8 cellular contexts compared by ENCODE assay signal in genomic region chr19:13060964-13061927, GRCh38. TPM values are rescaled to one million over a fixed set of nuclear protein-coding genes. Genes with fewer than 3 reads are reported as not detected.
DNase-seq lines count a peak whose midpoint lies in the region; ATAC-seq and TF ChIP-seq lines count a peak whose summit lies in the region.

No MANE protein-coding gene starts in this region.

- peak; percentile 69 to 97 (median 94) for TF ChIP-seq CTCF in ovary (IDR thresholded peaks at IDR 0.05)
- peak; percentile 93 for TF ChIP-seq CTCF in thoracic aorta (IDR thresholded peaks at IDR 0.05)

- H3K4me3 Mint-ChIP-seq in activated naive CD8-positive, alpha-beta T cell treated with anti-CD3 and anti-CD28 coated beads, Interleukin-2, amount 50 U/mL, for 24 hours: peak overlapping the region; percentile 69

- peak; percentile 40 for TF ChIP-seq POLR2A in ovary (IDR thresholded peaks at IDR 0.05)

- WGBS in ovary, 3 donors: 1 to 2% (median 1%) methylated on average over 38 to 40 of the region's 40 CpGs

- H3K9me3 ChIP-seq in ovary (no peaks in the 10 kb centered on the region), thoracic aorta (no peaks in the 10 kb centered on the region)

- no peak overlapping the region for H3K27ac Mint-ChIP-seq in activated naive CD8-positive, alpha-beta T cell treated with anti-CD3 and anti-CD28 coated beads, Interleukin-2, amount 50 U/mL, for 24 hours

- H3K27me3 ChIP-seq in ACC112 (ENCODE audit: insufficient read depth, low read length) (no peaks in the 10 kb centered on the region), ovary (no peaks in the 10 kb centered on the region), thoracic aorta (replicated peaks; ENCODE audit: insufficient read depth) (no peaks in the 10 kb centered on the region)

- DNase-seq in GM19238 (ENCODE audit: insufficient read length, low spot score): peak; percentile 88
- DNase-seq in NCI-H1092 treated with DMSO at 0.1 percent for 48 hours (lab: John Stamatoyannopoulos, UW): peak; percentile 69
- peak; percentile 64 for DNase-seq in T follicular helper cell (ENCODE audit: low read depth)
- DNase-seq in activated naive CD8-positive, alpha-beta T cell treated with anti-CD3 and anti-CD28 coated beads, Interleukin-2, amount 50 U/mL, for 24 hours: peak; percentile 86
- peak; percentile 93 for DNase-seq in Right ventricle myocardium superior
- DNase-seq in ovary: peak; percentile 80 to 92 (median 89)
- no peak for DNase-seq in thoracic aorta (ENCODE audit: low spot score)

- H3K36me3 ChIP-seq in ACC112 (ENCODE audit: insufficient read depth, low read length): no peaks in the 10 kb centered on the region
- H3K36me3 ChIP-seq in ovary: no peaks in the 10 kb centered on the region
- no peaks in the 10 kb centered on the region for H3K36me3 ChIP-seq in thoracic aorta

- peak overlapping the region; percentile 75 for H3K4me3 ChIP-seq in ACC112 (ENCODE audit: low read depth, low read length)
- H3K4me3 ChIP-seq in ovary: peak overlapping the region; percentile 38
- peak overlapping the region; percentile 76 for H3K4me3 ChIP-seq in thoracic aorta

- H2AFZ ChIP-seq in ACC112 (ENCODE audit: low read length, unreplicated experiment): peak overlapping the region; percentile 25

- intact Hi-C loops in Right ventricle myocardium superior (cut with DNase I): no loop called here
- intact Hi-C loops in ovary (cut with DNase I): loop anchor here (5.0 kb wide), 4 partner anchors 34 to 79 kb away; partner anchors contain the start of gene LYL1 (in 1 of the 4)

- peak; percentile 91 for ATAC-seq in activated naive CD8-positive, alpha-beta T cell treated with anti-CD3 and anti-CD28 coated beads, Interleukin-2, amount 50 U/mL, for 24 hours
- ATAC-seq in Right ventricle myocardium superior (ENCODE audit: poor library complexity) (peak; percentile 77), thoracic aorta (ENCODE audit: insufficient number of reproducible peaks, low FRiP score, low read depth) (peak; percentile 26)

- H3K27me3 Mint-ChIP-seq in activated naive CD8-positive, alpha-beta T cell treated with anti-CD3 and anti-CD28 coated beads, Interleukin-2, amount 50 U/mL, for 24 hours: peaks cover 14% of the 10 kb centered on the region

- H3K27ac ChIP-seq in ACC112 (ENCODE audit: low read depth, low read length) (no peak overlapping the region), ovary (peak overlapping the region; percentile 37 to 51), thoracic aorta (peak overlapping the region; percentile 99 to 100)

- no peaks in the 10 kb centered on the region for H3K9me3 Mint-ChIP-seq in activated naive CD8-positive, alpha-beta T cell treated with anti-CD3 and anti-CD28 coated beads, Interleukin-2, amount 50 U/mL, for 24 hours

- H3K4me1 ChIP-seq in ACC112 (ENCODE audit: control insufficient read depth, insufficient read depth, low read length, unreplicated experiment) (peaks cover 36% of the 10 kb centered on the region), ovary (ENCODE audit: insufficient read depth) (peaks cover 67% of the 10 kb centered on the region), thoracic aorta (ENCODE audit: control insufficient read depth in 1 of 2, low read depth in 2 of 2) (peaks cover 89 to 99% of the 10 kb centered on the region in 2 donors)

- H3K4me1 Mint-ChIP-seq in activated naive CD8-positive, alpha-beta T cell treated with anti-CD3 and anti-CD28 coated beads, Interleukin-2, amount 50 U/mL, for 24 hours: peaks cover 5% of the 10 kb centered on the region

- TF ChIP-seq EP300 in ovary (IDR thresholded peaks at IDR 0.05): no peak

- peaks cover 65% of the 10 kb centered on the region for H3K79me2 ChIP-seq in ACC112 (ENCODE audit: control insufficient read depth, insufficient read depth, low read length, unreplicated experiment)

- H3K36me3 Mint-ChIP-seq in activated naive CD8-positive, alpha-beta T cell treated with anti-CD3 and anti-CD28 coated beads, Interleukin-2, amount 50 U/mL, for 24 hours (ENCODE audit: low read depth): no peaks in the 10 kb centered on the region

RNA-seq across cellular contexts. Expression of gene LYL1, which starts 41.4 kb away (rescaled TPM):
- total RNA-seq in Right ventricle myocardium superior: 7.2 TPM
- 1 to 10 TPM; 2.9 to 7.4 (median 6.7) TPM for total RNA-seq in ovary
- polyA plus RNA-seq in ovary: 1 to 10 TPM in 1 of 2 donors, under 1 TPM in 1; 0.90 to 5.0 TPM
- 10 to 100 TPM; 10.6 to 36.1 TPM for total RNA-seq in thoracic aorta

RNA-seq across cellular contexts. Expression of gene TRMT1, which starts 55.3 kb away (rescaled TPM):
- total RNA-seq in Right ventricle myocardium superior (18.4 TPM), ovary (10 to 100 TPM; 23.6 to 54.8 (median 38.7) TPM), thoracic aorta (10 to 100 TPM; 35.3 to 52.3 TPM)
- polyA plus RNA-seq in ovary: 10 to 100 TPM in 1 of 2 donors, 1 to 10 TPM in 1; 7.6 to 37.2 TPM

RNA-seq across cellular contexts. Expression of gene NACC1, which starts 56.8 kb away (rescaled TPM):
- total RNA-seq in Right ventricle myocardium superior (44.6 TPM), ovary (10 to 100 TPM in 6 of 7 donors, 1 to 10 TPM in 1; 5.1 to 31.4 (median 21.8) TPM), thoracic aorta (10 to 100 TPM; 27.2 to 28.8 TPM)
- 10 to 100 TPM in 1 of 2 donors, 1 to 10 TPM in 1; 3.2 to 14.8 TPM for polyA plus RNA-seq in ovary

Comparison
In these comparisons a context has a peak if more than half of its experiments do, and no peak if none do; other contexts are left out.
1. ATAC-seq: peak in every context shown above with its lines; median percentile 91 in activated naive CD8-positive, alpha-beta T cell treated with anti-CD3 and anti-CD28 coated beads, Interleukin-2, amount 50 U/mL, for 24 hours; 77 in Right ventricle myocardium superior; 26 in thoracic aorta.